Comparison of ENCODE assay signal across 8 cellular contexts in the genomic region with DNA sequence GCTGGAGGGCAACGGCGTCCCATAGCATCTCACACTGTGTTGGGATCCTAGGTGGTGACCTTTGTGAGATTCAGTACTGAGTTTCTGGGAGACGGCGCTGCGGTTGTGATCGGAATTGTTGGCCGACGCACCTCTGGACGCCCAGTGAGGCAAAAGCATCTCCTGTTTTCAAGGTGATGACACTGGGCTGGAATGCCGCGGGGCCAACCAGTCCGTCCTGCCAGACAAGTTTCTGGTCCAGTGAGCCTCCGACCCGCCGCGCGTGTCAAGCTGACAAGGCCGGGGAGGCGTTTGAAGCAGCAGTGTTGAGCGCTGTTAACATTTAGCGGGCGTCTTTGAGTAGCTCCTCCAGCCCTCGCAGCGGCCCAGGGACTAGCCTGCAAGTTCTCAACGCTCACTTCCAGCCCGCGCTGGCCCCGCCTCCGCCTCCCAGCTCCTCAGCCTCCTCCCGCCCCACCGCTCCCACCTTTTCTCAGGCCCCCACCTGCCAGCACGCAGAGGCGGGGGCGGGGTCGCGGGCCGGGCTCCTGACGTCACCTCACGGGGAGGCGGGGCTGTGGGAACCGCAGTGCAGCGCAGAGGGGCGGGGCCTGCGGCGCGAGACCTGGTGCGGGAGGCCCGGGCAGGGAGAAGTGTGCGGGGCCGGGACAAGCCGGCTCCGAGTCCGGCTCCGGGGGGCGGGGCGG. TPM values are rescaled to one million over a fixed set of nuclear protein-coding genes. Genes with fewer than 3 reads are reported as not detected.
DNase-seq lines count a peak whose midpoint lies in the region; ATAC-seq and TF ChIP-seq lines count a peak whose summit lies in the region.

No MANE protein-coding gene starts in this region.

- no peaks in the 10 kb centered on the region for H3K27me3 ChIP-seq in RWPE2 (ENCODE audit: insufficient read depth, poor library complexity, severe bottlenecking)

- H3K4me1 Mint-ChIP-seq in nephron progenitor cell: peaks cover 29% of the 10 kb centered on the region

- H3K4me3 ChIP-seq in RWPE2 (ENCODE audit: severe bottlenecking): peak overlapping the region; percentile 64
- H3K4me3 ChIP-seq in fibroblast of villous mesenchyme (ENCODE audit: low read depth, low read length): peak overlapping the region; percentile 63

- peaks cover 58% of the 10 kb centered on the region for H3K27me3 Mint-ChIP-seq in nephron progenitor cell (ENCODE audit: low read depth, poor library complexity)

- DNase-seq in Caki2 (ENCODE audit: low read depth) (peak; percentile 93), KBM-7 (peak; percentile 88), RWPE2 (ENCODE audit: low spot score) (peak; percentile 94), fibroblast of villous mesenchyme (ENCODE audit: low read depth) (peak; percentile 43), nephron progenitor cell (peak; percentile 99)
- DNase-seq in activated effector memory CD4-positive, alpha-beta T cell treated with Interleukin-2 at 50 U/mL for 16 hours: peak; percentile 84
- DNase-seq in stimulated activated naive CD8-positive, alpha-beta T cell treated with anti-CD3 and anti-CD28 coated beads, Interleukin-15, Interleukin-2, amounts not matched to agents 100 U/mL and 50 U/mL, for 24 hours: peak; percentile 85

- peak overlapping the region; percentile 77 for H3K27ac ChIP-seq in RWPE2 (ENCODE audit: poor library complexity, severe bottlenecking)

- TF ChIP-seq CTCF in RWPE2 (IDR thresholded peaks at IDR 0.05; ENCODE audit: poor library complexity, severe bottlenecking): no peak
- TF ChIP-seq CTCF in fibroblast of villous mesenchyme (IDR thresholded peaks at IDR 0.05; ENCODE audit: insufficient read depth, low read depth, low read length): no peak
- TF ChIP-seq CTCF in nephron progenitor cell (IDR thresholded peaks at IDR 0.05): no peak

- in situ Hi-C loops in Caki2 (cut with HindIII; ENCODE audit: low pct_unique_long_range_greater_than_20kb, low sequenced_read_pairs): no loop called here
- in situ Hi-C loops in KBM-7 (cut with MboI; ENCODE audit: low pct_unique_long_range_greater_than_20kb, low sequenced_read_pairs): no loop called here

- ATAC-seq in GM21717 (IDR thresholded peaks at IDR 0.05; ENCODE audit: unreplicated experiment): peak; percentile 78
- ATAC-seq in RWPE2 (ENCODE audit: low read depth): peak; percentile 73
- ATAC-seq in stimulated activated naive CD8-positive, alpha-beta T cell treated with anti-CD3 and anti-CD28 coated beads, Interleukin-15, Interleukin-2, amounts not matched to agents 100 U/mL and 50 U/mL, for 24 hours: peak; percentile 87

- H3K27ac Mint-ChIP-seq in nephron progenitor cell: no peak overlapping the region

- no peaks in the 10 kb centered on the region for H3K36me3 ChIP-seq in RWPE2 (ENCODE audit: low read depth)

- no peaks in the 10 kb centered on the region for H3K9me3 ChIP-seq in RWPE2 (ENCODE audit: severe bottlenecking)

- peaks cover 19% of the 10 kb centered on the region for H3K4me1 ChIP-seq in RWPE2 (ENCODE audit: insufficient read depth, poor library complexity, severe bottlenecking)

- peaks cover 8% of the 10 kb centered on the region for H3K36me3 Mint-ChIP-seq in nephron progenitor cell (ENCODE audit: low read depth)

- H3K4me3 Mint-ChIP-seq in nephron progenitor cell: peak overlapping the region; percentile 72

- peaks cover 9% of the 10 kb centered on the region for H3K9me3 Mint-ChIP-seq in nephron progenitor cell

RNA-seq across cellular contexts. Expression of gene CDS1, which starts 0.5 kb away (rescaled TPM):
- total RNA-seq in Caki2 (2014; rRNA removed; shearing (Covaris generic); ENCODE audit: low replicate concordance): 13.0 and 13.3 TPM in 2 replicates
- total RNA-seq in fibroblast of villous mesenchyme: under 0.01 TPM in 2 replicates

Comparison
In these comparisons a context has a peak if more than half of its experiments do, and no peak if none do; other contexts are left out.
1. Peak in every context shown above with its lines: DNase-seq, ATAC-seq, H3K4me3 ChIP-seq and H3K27ac ChIP-seq.
2. DNase-seq: peak in every context shown above with its lines; median percentile 99 in nephron progenitor cell; 94 in RWPE2; 93 in Caki2; 88 in KBM-7; 85 in stimulated activated naive CD8-positive, alpha-beta T cell treated with anti-CD3 and anti-CD28 coated beads, Interleukin-15, Interleukin-2, amounts not matched to agents 100 U/mL and 50 U/mL, for 24 hours; 84 in activated effector memory CD4-positive, alpha-beta T cell treated with Interleukin-2 at 50 U/mL for 16 hours; 43 in fibroblast of villous mesenchyme.
3. RNA of gene CDS1, which starts 0.5 kb away (total RNA-seq): 13.0 to 13.3 TPM in Caki2; under 0.01 TPM in fibroblast of villous mesenchyme; every median in the first group is over 10 times any median in the second.